ENCODE assay signal across 19 cellular contexts in genomic region chr12:96487634-96488033, GRCh38.
"Had no signal": no experiment of that assay in that cellular context is flagged by ENCODE, and none has a peak within 500 bp of the region (broad histone marks: within the 10 kb centered on the region; RNA-seq: fewer than 3 reads in every experiment).

No MANE protein-coding gene starts in this region.

- DNase-seq: activated CD4-positive, alpha-beta T cell treated with anti-CD3 and anti-CD28 coated beads for 1 hour; activated CD4-positive, alpha-beta T cell treated with anti-CD3 and anti-CD28 coated beads, Interleukin-2, amount 50 U/mL, for 4 hours; activated naive CD4-positive, alpha-beta T cell treated with anti-CD3 and anti-CD28 coated beads, Interleukin-2, amount 10 ng/mL, durations not matched to agents 7 days and 5 days; activated T-cell treated with anti-CD3 and anti-CD28 coated beads, Interleukin-2, amount 50 U/mL, for 1 hour; effector memory CD4-positive, alpha-beta T cell; naive B cell; ovary; right lobe of liver; spleen; stimulated activated CD4-positive, alpha-beta T cell treated with anti-CD3 and anti-CD28 coated beads, Interleukin-1b, Interleukin-23, amount 100 ng/mL, for 48 hours; stomach; testis; upper lobe of right lung had no signal

- H3K27me3 Mint-ChIP-seq: central memory CD8-positive, alpha-beta T cell had no signal

- H3K27ac Mint-ChIP-seq: activated naive CD4-positive, alpha-beta T cell treated with anti-CD3 and anti-CD28 coated beads, Interleukin-2, amount 10 ng/mL, durations not matched to agents 7 days and 5 days; dendritic cell treated with granulocyte-macrophage colony-stimulating factor and Interleukin-4, amounts not matched to agents 40 ng/mL and 50 ng/mL, for 4 days; neural progenitor cell had no signal

- H3K36me3 ChIP-seq: neural progenitor cell, ovary, right lobe of liver, spleen, stomach, upper lobe of right lung had no signal

- H3K27ac ChIP-seq: neural progenitor cell, ovary, right lobe of liver, spleen, stomach, testis, upper lobe of right lung, VCaP had no signal

- H2AFZ ChIP-seq: neural progenitor cell had no signal

- H3K4me2 ChIP-seq: neural progenitor cell had no signal

- H3K4me1 ChIP-seq: neural progenitor cell, right lobe of liver, testis had no signal

- H3K4me3 ChIP-seq: lung, neural progenitor cell, ovary, right lobe of liver, spleen, stomach, testis, upper lobe of right lung had no signal

- H3K9me3 ChIP-seq: ovary, right lobe of liver, spleen, stomach, testis, upper lobe of right lung had no signal

- H3K27me3 ChIP-seq: ovary, right lobe of liver, testis, upper lobe of right lung had no signal

- H3K9ac ChIP-seq: neural progenitor cell had no signal

- H3K4me3 Mint-ChIP-seq: activated naive CD4-positive, alpha-beta T cell treated with anti-CD3 and anti-CD28 coated beads, Interleukin-2, amount 10 ng/mL, durations not matched to agents 7 days and 5 days; central memory CD8-positive, alpha-beta T cell; dendritic cell treated with granulocyte-macrophage colony-stimulating factor and Interleukin-4, amounts not matched to agents 40 ng/mL and 50 ng/mL, for 4 days; naive B cell; neural progenitor cell had no signal

- ATAC-seq: right lobe of liver, upper lobe of right lung had no signal

- H3K9me3 Mint-ChIP-seq: activated naive CD4-positive, alpha-beta T cell treated with anti-CD3 and anti-CD28 coated beads, Interleukin-2, amount 10 ng/mL, durations not matched to agents 7 days and 5 days; central memory CD8-positive, alpha-beta T cell; dendritic cell treated with granulocyte-macrophage colony-stimulating factor and Interleukin-4, amounts not matched to agents 40 ng/mL and 50 ng/mL, for 4 days; naive B cell; neural progenitor cell had no signal

- H3K36me3 Mint-ChIP-seq: activated naive CD4-positive, alpha-beta T cell treated with anti-CD3 and anti-CD28 coated beads, Interleukin-2, amount 10 ng/mL, durations not matched to agents 7 days and 5 days; naive B cell; neural progenitor cell had no signal

- FAIRE-seq: islet of Langerhans had no signal
